In the genomic region with DNA sequence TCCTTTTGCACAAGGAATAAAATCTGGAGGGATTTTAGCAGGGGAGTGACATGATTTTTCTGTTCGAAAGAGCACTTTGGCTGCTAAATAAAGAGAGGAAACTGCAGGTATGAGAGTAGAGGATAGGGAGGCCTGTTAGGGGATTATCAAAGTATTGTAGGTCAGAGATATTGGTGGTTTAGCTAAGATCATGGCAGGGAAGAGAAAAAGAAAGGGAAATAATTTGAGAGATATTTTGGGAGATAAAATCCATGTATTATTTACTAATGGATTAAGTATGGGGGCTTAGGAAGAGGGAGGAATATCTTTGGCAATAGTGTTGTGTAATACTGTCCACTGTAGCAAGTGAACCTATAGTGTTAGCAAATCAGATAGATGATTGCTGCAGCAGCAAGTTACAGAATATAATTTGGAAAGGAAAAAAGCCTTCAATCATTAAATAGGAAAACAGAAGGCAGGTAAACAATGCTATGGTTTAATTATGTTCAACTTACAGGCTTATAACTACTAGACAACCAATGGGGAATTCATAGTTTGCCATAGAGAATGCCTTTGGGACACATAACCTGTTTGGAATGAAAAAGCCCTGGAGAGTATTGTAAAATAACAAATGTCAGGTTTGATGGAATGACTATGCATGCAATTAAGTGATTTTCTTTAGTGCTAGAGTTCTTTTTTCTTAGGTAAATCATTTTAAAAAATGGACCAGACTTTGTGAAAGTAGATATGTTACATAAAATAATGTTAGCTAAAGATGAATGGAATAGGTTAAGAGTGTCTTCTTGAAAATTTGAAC, we compare ENCODE assay signal across 14 cellular contexts. TPM values are rescaled to one million over a fixed set of nuclear protein-coding genes. Genes with fewer than 3 reads are reported as not detected.
DNase-seq lines count a peak whose midpoint lies in the region; ATAC-seq, FAIRE-seq and TF ChIP-seq lines count a peak whose summit lies in the region.
"Had no signal": no experiment of that assay in that cellular context is flagged by ENCODE, and none has a peak within 500 bp of the region (broad histone marks: within the 10 kb centered on the region; RNA-seq: fewer than 3 reads in every experiment).

No MANE protein-coding gene starts in this region.

- H3K9me3 Mint-ChIP-seq in activated naive CD4-positive, alpha-beta T cell treated with anti-CD3 and anti-CD28 coated beads, Interleukin-2, amount 50 U/mL, for 24 hours = peaks cover 2% of the 10 kb centered on the region
- peaks cover 0 to 2% (median 0%) of the 10 kb centered on the region in 6 donors for H3K9me3 Mint-ChIP-seq in immature natural killer cell

- TF ChIP-seq CTCF in suprapubic skin (IDR thresholded peaks at IDR 0.05) = no peak

- no peaks in the 10 kb centered on the region for H3K27me3 Mint-ChIP-seq in activated naive CD4-positive, alpha-beta T cell treated with anti-CD3 and anti-CD28 coated beads, Interleukin-2, amount 50 U/mL, for 24 hours
- H3K27me3 Mint-ChIP-seq in immature natural killer cell (ENCODE audit: low read depth in 3 of 3) = peaks cover 0 to 2% (median 0%) of the 10 kb centered on the region in 3 donors
- H3K27me3 Mint-ChIP-seq: activated CD4-positive, alpha-beta T cell treated with anti-CD3 and anti-CD28 coated beads, Interleukin-2, amount 10 ng/mL, durations not matched to agents 24 days and 14 days had no signal

- TF ChIP-seq EP300 in suprapubic skin (IDR thresholded peaks at IDR 0.05) = no peak

- no peak for DNase-seq in activated naive CD4-positive, alpha-beta T cell treated with anti-CD3 and anti-CD28 coated beads, Interleukin-2, amount 50 U/mL, for 16 hours
- DNase-seq in immature natural killer cell (no peak), suprapubic skin (ENCODE audit: low spot score in 2 of 2) (no peak), midbrain (lab: John Stamatoyannopoulos, UW) (no peak), GM12891 (ENCODE audit: insufficient read length, low spot score) (no peak), activated gamma-delta T cell (lab: John Stamatoyannopoulos, UW) (no peak)
- DNase-seq: activated CD4-positive, alpha-beta T cell treated with anti-CD3 and anti-CD28 coated beads, Interleukin-2, amount 10 ng/mL, durations not matched to agents 24 days and 14 days; DMS79; NCI-H1048; NCI-H774 had no signal

- H3K4me1 Mint-ChIP-seq in activated naive CD4-positive, alpha-beta T cell treated with anti-CD3 and anti-CD28 coated beads, Interleukin-2, amount 50 U/mL, for 24 hours = peaks cover 54% of the 10 kb centered on the region
- H3K4me1 Mint-ChIP-seq in immature natural killer cell = peaks cover 63 to 80% of the 10 kb centered on the region in 2 donors

- H3K4me3 Mint-ChIP-seq in activated naive CD4-positive, alpha-beta T cell treated with anti-CD3 and anti-CD28 coated beads, Interleukin-2, amount 50 U/mL, for 24 hours = peak overlapping the region; percentile 6
- peak overlapping the region; percentile 47 to 74 (median 66) for H3K4me3 Mint-ChIP-seq in immature natural killer cell
- H3K4me3 Mint-ChIP-seq: activated CD4-positive, alpha-beta T cell treated with anti-CD3 and anti-CD28 coated beads, Interleukin-2, amount 10 ng/mL, durations not matched to agents 24 days and 14 days; activated T-helper 1 cell treated with anti-CD3 and anti-CD28 coated beads, Interleukin-12 subunit alpha, Interleukin-12 subunit beta, Interleukin-2, Interleukin-4 antibody, amounts not matched to agents 30 ng/mL and 10 ng/mL and 1 ng/mL, durations not matched to agents 14 hours and 24 hours and 36 hours had no signal

- 0 out of 3 replicates have a peak, but pooled peaks have one; percentile 37 for ATAC-seq in SK-N-SH treated with all-trans-retinoic acid at 6 μM for 48 hours

- no peak for FAIRE-seq in GM12891 (lab: Jason Lieb, UNC)
- FAIRE-seq: bronchial epithelial cell had no signal

- peak overlapping the region; percentile 36 for H3K27ac ChIP-seq in suprapubic skin

- 0% methylated on average over 1 of the region's 1 CpG for WGBS in suprapubic skin

- peaks cover 31% of the 10 kb centered on the region for H3K4me1 ChIP-seq in suprapubic skin

- TF ChIP-seq POLR2A in suprapubic skin (IDR thresholded peaks at IDR 0.05) (no peak), GM12891 (IDR thresholded peaks at IDR 0.05; ENCODE audit: low read depth, low read length) (no peak)

- no peaks in the 10 kb centered on the region for H3K9me3 ChIP-seq in suprapubic skin

- no peak overlapping the region for H3K4me3 ChIP-seq in suprapubic skin

- H3K36me3 ChIP-seq in suprapubic skin = no peaks in the 10 kb centered on the region

- peaks cover 15% of the 10 kb centered on the region for H3K36me3 Mint-ChIP-seq in activated naive CD4-positive, alpha-beta T cell treated with anti-CD3 and anti-CD28 coated beads, Interleukin-2, amount 50 U/mL, for 24 hours
- peaks cover 6 to 7% (median 6%) of the 10 kb centered on the region in 3 donors for H3K36me3 Mint-ChIP-seq in immature natural killer cell

- H3K27ac Mint-ChIP-seq in activated naive CD4-positive, alpha-beta T cell treated with anti-CD3 and anti-CD28 coated beads, Interleukin-2, amount 50 U/mL, for 24 hours = no peak overlapping the region
- H3K27ac Mint-ChIP-seq in immature natural killer cell = peak overlapping the region; percentile 89 to 94 (median 92)
- H3K27ac Mint-ChIP-seq: activated CD4-positive, alpha-beta T cell treated with anti-CD3 and anti-CD28 coated beads, Interleukin-2, amount 10 ng/mL, durations not matched to agents 24 days and 14 days; activated T-helper 1 cell treated with anti-CD3 and anti-CD28 coated beads, Interleukin-12 subunit alpha, Interleukin-12 subunit beta, Interleukin-2, Interleukin-4 antibody, amounts not matched to agents 30 ng/mL and 10 ng/mL and 1 ng/mL, durations not matched to agents 14 hours and 24 hours and 36 hours had no signal

- H3K27me3 ChIP-seq in suprapubic skin = no peaks in the 10 kb centered on the region

TF ChIP-seq in SK-N-SH treated with all-trans-retinoic acid at 6 μM for 48 hours, 23 proteins besides CTCF, POLR2A, EP300 and RAD21:
- no peak for TF ChIP-seq ZNF70 (CRISPR knock-in tag; IDR thresholded peaks at IDR 0.05)
- TF ChIP-seq OSR1 (CRISPR knock-in tag; IDR thresholded peaks at IDR 0.05) = no peak
- no peak for TF ChIP-seq GLIS3 (CRISPR knock-in tag; IDR thresholded peaks at IDR 0.05)
- TF ChIP-seq ESRRG (CRISPR knock-in tag; IDR thresholded peaks at IDR 0.05) = no peak
- TF ChIP-seq, protein P1, sequence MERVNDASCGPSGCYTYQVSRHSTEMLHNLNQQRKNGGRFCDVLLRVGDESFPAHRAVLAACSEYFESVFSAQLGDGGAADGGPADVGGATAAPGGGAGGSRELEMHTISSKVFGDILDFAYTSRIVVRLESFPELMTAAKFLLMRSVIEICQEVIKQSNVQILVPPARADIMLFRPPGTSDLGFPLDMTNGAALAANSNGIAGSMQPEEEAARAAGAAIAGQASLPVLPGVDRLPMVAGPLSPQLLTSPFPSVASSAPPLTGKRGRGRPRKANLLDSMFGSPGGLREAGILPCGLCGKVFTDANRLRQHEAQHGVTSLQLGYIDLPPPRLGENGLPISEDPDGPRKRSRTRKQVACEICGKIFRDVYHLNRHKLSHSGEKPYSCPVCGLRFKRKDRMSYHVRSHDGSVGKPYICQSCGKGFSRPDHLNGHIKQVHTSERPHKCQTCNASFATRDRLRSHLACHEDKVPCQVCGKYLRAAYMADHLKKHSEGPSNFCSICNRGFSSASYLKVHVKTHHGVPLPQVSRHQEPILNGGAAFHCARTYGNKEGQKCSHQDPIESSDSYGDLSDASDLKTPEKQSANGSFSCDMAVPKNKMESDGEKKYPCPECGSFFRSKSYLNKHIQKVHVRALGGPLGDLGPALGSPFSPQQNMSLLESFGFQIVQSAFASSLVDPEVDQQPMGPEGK (CRISPR knock-in tag; IDR thresholded peaks at IDR 0.05; ENCODE audit: borderline replicate concordance) = no peak
- no peak for TF ChIP-seq RARB (CRISPR knock-in tag; IDR thresholded peaks at IDR 0.05)
- no peak for TF ChIP-seq CSDC2 (CRISPR knock-in tag; IDR thresholded peaks at IDR 0.05)
- no peak for TF ChIP-seq PPARA (CRISPR knock-in tag; IDR thresholded peaks at IDR 0.05; ENCODE audit: borderline replicate concordance)
- TF ChIP-seq ARNTL (CRISPR knock-in tag; IDR thresholded peaks at IDR 0.05; ENCODE audit: borderline replicate concordance, low read depth) = no peak
- no peak for TF ChIP-seq ZC3H10 (CRISPR knock-in tag; IDR thresholded peaks at IDR 0.05)

TF ChIP-seq in GM12891, 5 proteins besides CTCF, POLR2A, EP300 and RAD21:
- TF ChIP-seq POLR2AphosphoS5 (IDR thresholded peaks at IDR 0.05; ENCODE audit: low read depth, low read length) (no peak), POU2F2 (IDR thresholded peaks at IDR 0.05; ENCODE audit: low read depth, low read length) (no peak), TAF1 (IDR thresholded peaks at IDR 0.05; ENCODE audit: low read depth, low read length) (no peak), PAX5 (IDR thresholded peaks at IDR 0.05; ENCODE audit: insufficient read depth, low read length, severe bottlenecking) (no peak), SPI1 (IDR thresholded peaks at IDR 0.05; ENCODE audit: low read depth, low read length) (no peak)

RNA-seq across cellular contexts. Expression of a gene that starts 50.5 kb away (rescaled TPM):
- 10 to 100 TPM in 1 of 3 donors, 1 to 10 TPM in 2; 4.6 to 11.3 (median 4.7) TPM for polyA plus RNA-seq in immature natural killer cell
- total RNA-seq in suprapubic skin = 10 to 100 TPM; 40.3 to 47.9 (median 43.4) TPM
- 26.5 TPM for polyA plus RNA-seq in GM12891 (2012; ENCODE audit: low read depth, missing spikeins)
